In the genomic region with DNA sequence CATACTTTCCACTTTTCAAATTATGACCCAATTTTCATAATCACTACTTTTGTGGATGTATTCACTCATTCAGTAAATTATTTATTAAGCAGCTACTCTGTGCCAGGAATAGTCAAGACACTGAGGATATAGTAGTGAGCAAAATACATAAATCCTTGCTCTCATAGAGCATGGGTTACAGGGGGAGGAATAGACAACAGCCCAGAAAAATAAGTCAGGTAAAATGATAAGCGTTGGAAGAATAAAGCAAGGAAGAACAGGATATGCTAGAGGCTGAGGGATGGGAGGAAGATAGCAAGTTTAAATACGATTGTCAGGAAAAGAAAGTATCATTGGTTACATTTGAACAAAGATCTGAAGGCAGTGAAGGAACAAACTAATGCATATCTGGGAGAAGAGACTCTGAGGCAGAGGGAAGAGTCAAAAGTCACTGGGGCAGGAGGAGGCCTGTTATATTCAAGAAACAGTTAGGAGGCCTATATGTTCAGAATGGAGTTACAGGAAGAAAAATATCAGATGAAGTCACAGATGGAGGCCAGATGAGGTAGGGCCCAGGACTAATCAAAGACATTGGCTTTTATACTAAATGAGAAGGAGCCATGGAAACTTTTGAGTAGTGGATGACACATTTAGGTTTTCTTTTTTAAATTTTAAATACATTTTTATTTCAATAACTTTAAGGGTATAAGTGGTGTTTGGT, we compare ENCODE assay signal across 24 cellular contexts. TPM values are rescaled to one million over a fixed set of nuclear protein-coding genes. Genes with fewer than 3 reads are reported as not detected.
DNase-seq lines count a peak whose midpoint lies in the region; ATAC-seq and TF ChIP-seq lines count a peak whose summit lies in the region.
"Had no signal": no experiment of that assay in that cellular context is flagged by ENCODE, and none has a peak within 500 bp of the region (broad histone marks: within the 10 kb centered on the region; RNA-seq: fewer than 3 reads in every experiment).

No MANE protein-coding gene starts in this region.

- H3K18ac ChIP-seq in mesenchymal stem cell (ENCODE audit: low read depth in 1 of 2, low read length in 2 of 2) = no peak overlapping the region

- H3K14ac ChIP-seq in mesenchymal stem cell (ENCODE audit: low read length in 2 of 2) = no peak overlapping the region

- H3K9ac ChIP-seq in mesenchymal stem cell (ENCODE audit: low read length) = peak overlapping the region; percentile 2
- H3K9ac ChIP-seq: BLaER1 treated with 17β-estradiol and CSF1 and Interleukin-3, amounts not matched to agents 10 nM and 100 nM had no signal

- no peak overlapping the region for H2BK5ac ChIP-seq in mesenchymal stem cell (ENCODE audit: low read depth, low read length, poor library complexity, severe bottlenecking)

- H3K27ac ChIP-seq in HEK293 (ENCODE audit: extremely low read depth, low read depth, low read length) (no peak overlapping the region), mesenchymal stem cell (ENCODE audit: low read length, poor library complexity, severe bottlenecking) (no peak overlapping the region), breast epithelium (peak overlapping the region in 1 of 2 donors; percentile 28)
- H3K27ac ChIP-seq: BLaER1 treated with 17β-estradiol and CSF1 and Interleukin-3, amounts not matched to agents 10 nM and 100 nM; brain microvascular endothelial cell; RWPE1; thyroid gland had no signal

- no peak for TF ChIP-seq CTCF in HEK293 (tag by site-specific recombination; IDR thresholded peaks at IDR 0.05)
- no peak for TF ChIP-seq CTCF in breast epithelium (IDR thresholded peaks at IDR 0.05)

- no peak overlapping the region for H4K8ac ChIP-seq in mesenchymal stem cell (ENCODE audit: low read length)

- H2BK12ac ChIP-seq in mesenchymal stem cell (ENCODE audit: low read length in 2 of 2) = no peak overlapping the region

- H3K79me1 ChIP-seq in mesenchymal stem cell (replicated peaks; ENCODE audit: low read length, poor library complexity, severe bottlenecking) = no peaks in the 10 kb centered on the region

- ATAC-seq in HG03521 (IDR thresholded peaks at IDR 0.05; ENCODE audit: unreplicated experiment) = no peak
- ATAC-seq: activated CD4-positive, CD25-positive, alpha-beta regulatory T cell treated with anti-CD3 and anti-CD28 coated beads, Interleukin-2, amount 50 U/mL, for 24 hours; activated T-cell treated with anti-CD3 and anti-CD28 coated beads, Interleukin-2, amount 50 U/mL, for 72 hours; naive thymus-derived CD4-positive, alpha-beta T cell; stimulated activated naive CD8-positive, alpha-beta T cell treated with anti-CD3 and anti-CD28 coated beads, Interleukin-15, amount 100 ng/mL, for 72 hours had no signal

- no peak overlapping the region for H3K4me2 ChIP-seq in mesenchymal stem cell (ENCODE audit: low read length, poor library complexity, severe bottlenecking)

- H3K23ac ChIP-seq in mesenchymal stem cell (ENCODE audit: low read length in 2 of 2) = no peak overlapping the region

- H3K36me3 ChIP-seq in HEK293 (ENCODE audit: control insufficient read depth in 2 of 2, insufficient read depth in 1 of 2, low read length in 2 of 2) (no peaks in the 10 kb centered on the region), mesenchymal stem cell (ENCODE audit: control insufficient read depth in 1 of 2, insufficient read depth in 2 of 2, low read depth in 1 of 2, low read length in 2 of 2) (no peaks in the 10 kb centered on the region), breast epithelium (no peaks in the 10 kb centered on the region)
- H3K36me3 ChIP-seq: BLaER1 treated with 17β-estradiol and CSF1 and Interleukin-3, amounts not matched to agents 10 nM and 100 nM; brain microvascular endothelial cell; HAP-1; thyroid gland had no signal

- H3K4ac ChIP-seq in mesenchymal stem cell (ENCODE audit: low read depth in 1 of 2, low read length in 2 of 2) = peak overlapping the region in 1 of 2 experiments; percentile 4

- TF ChIP-seq POLR2A in breast epithelium (IDR thresholded peaks at IDR 0.05) = no peak

- H3K4me1 ChIP-seq in HEK293 (ENCODE audit: control insufficient read depth, insufficient read depth, low read length) = no peaks in the 10 kb centered on the region
- H3K4me1 ChIP-seq in mesenchymal stem cell (ENCODE audit: control insufficient read depth, insufficient read depth, low read depth, low read length) = no peaks in the 10 kb centered on the region
- H3K4me1 ChIP-seq in breast epithelium = no peaks in the 10 kb centered on the region
- H3K4me1 ChIP-seq: HAP-1, thyroid gland had no signal

- no peak overlapping the region for H2AK5ac ChIP-seq in mesenchymal stem cell (ENCODE audit: low read length, severe bottlenecking)

- POLR2A ChIA-PET in HEK293 (lab: Yijun Ruan, JAX) = no interaction called here

- DNase-seq in AG08395 (ENCODE audit: low spot score) (peak; percentile 0), cerebellum (ENCODE audit: low spot score) (peak; percentile 0), mesenchymal stem cell (no peak), head of caudate nucleus (no peak), breast epithelium (ENCODE audit: low spot score in 2 of 2) (no peak), DMS79 (lab: John Stamatoyannopoulos, UW) (no peak)
- DNase-seq: activated CD4-positive, alpha-beta T cell treated with anti-CD3 and anti-CD28 coated beads, Interleukin-2, amount 50 U/mL, for 48 hours; activated naive CD4-positive, alpha-beta T cell treated with anti-CD3 and anti-CD28 coated beads for 36 hours; activated T-cell treated with anti-CD3 and anti-CD28 coated beads, Interleukin-2, amount 50 U/mL, for 72 hours; brain microvascular endothelial cell; kidney; naive thymus-derived CD4-positive, alpha-beta T cell; NCI-H446 treated with DMSO at 0.1 percent for 48 hours; NCI-H82; stimulated activated CD4-positive, alpha-beta T cell treated with anti-CD3 and anti-CD28 coated beads, Interleukin-12 subunit alpha, Interleukin-12 subunit beta, amount 100 ng/mL, for 4 hours; stimulated activated CD4-positive, alpha-beta T cell treated with anti-CD3 and anti-CD28 coated beads, Interleukin-2, amount 100 ng/mL, for 48 hours; stimulated activated naive CD8-positive, alpha-beta T cell treated with anti-CD3 and anti-CD28 coated beads, Interleukin-15, amount 100 ng/mL, for 72 hours; thyroid gland had no signal

- no peak overlapping the region for H2BK15ac ChIP-seq in mesenchymal stem cell (ENCODE audit: low read depth, poor library complexity, severe bottlenecking)

- H2BK120ac ChIP-seq in mesenchymal stem cell (ENCODE audit: low read depth, low read length) = no peak overlapping the region

- H3K9me3 ChIP-seq in HEK293 (ENCODE audit: control insufficient read depth, insufficient read depth, low read depth, low read length) (no peaks in the 10 kb centered on the region), mesenchymal stem cell (ENCODE audit: control insufficient read depth, low read length) (no peaks in the 10 kb centered on the region), breast epithelium (no peaks in the 10 kb centered on the region)
- H3K9me3 ChIP-seq: BLaER1 treated with 17β-estradiol and CSF1 and Interleukin-3, amounts not matched to agents 10 nM and 100 nM; HAP-1; thyroid gland had no signal

- H3K27me3 ChIP-seq in mesenchymal stem cell (ENCODE audit: control insufficient read depth in 1 of 2, insufficient read depth in 1 of 2, low read length in 2 of 2) (no peaks in the 10 kb centered on the region), breast epithelium (no peaks in the 10 kb centered on the region)
- H3K27me3 ChIP-seq: BLaER1 treated with 17β-estradiol and CSF1 and Interleukin-3, amounts not matched to agents 10 nM and 100 nM; brain microvascular endothelial cell; thyroid gland had no signal

- H4K91ac ChIP-seq in mesenchymal stem cell (ENCODE audit: low read length) = no peak overlapping the region

- CTCF ChIA-PET in HEK293 (lab: Yijun Ruan, JAX) = no interaction called here

- H3K4me3 ChIP-seq in HEK293 (ENCODE audit: low read depth, low read length) = no peak overlapping the region
- H3K4me3 ChIP-seq in mesenchymal stem cell (ENCODE audit: insufficient read depth in 1 of 2, low read depth in 1 of 2, low read length in 2 of 2) = no peak overlapping the region
- H3K4me3 ChIP-seq in breast epithelium = no peak overlapping the region
- H3K4me3 ChIP-seq: BLaER1 treated with 17β-estradiol and CSF1 and Interleukin-3, amounts not matched to agents 10 nM and 100 nM; HAP-1; thyroid gland had no signal

- no peak overlapping the region for H2AFZ ChIP-seq in mesenchymal stem cell (ENCODE audit: low read depth, low read length)

- WGBS in mesenchymal stem cell = 95% methylated on average over 2 of the region's 2 CpGs

- intact Hi-C loops in head of caudate nucleus (cut with DNase I) = no loop called here
- intact Hi-C loops in breast epithelium (cut with DNase I; ENCODE audit: low total_unique reads) = no loop called here

TF ChIP-seq in HEK293, 187 proteins besides CTCF, POLR2A, EP300 and RAD21:
- TF ChIP-seq ZNF560 (tag by site-specific recombination; IDR thresholded peaks at IDR 0.05; ENCODE audit: borderline replicate concordance) = no peak
- no peak for TF ChIP-seq ZNF214 (tag by site-specific recombination; IDR thresholded peaks at IDR 0.05; ENCODE audit: borderline replicate concordance)
- TF ChIP-seq YY1 (tag by site-specific recombination; IDR thresholded peaks at IDR 0.05) = no peak
- peak; percentile 91 for TF ChIP-seq ZNF664 (tag by site-specific recombination; IDR thresholded peaks at IDR 0.05)
- no peak for TF ChIP-seq ZNF624 (tag by site-specific recombination; IDR thresholded peaks at IDR 0.05)
- no peak for TF ChIP-seq ZBTB21 (tag by site-specific recombination; IDR thresholded peaks at IDR 0.05)
- TF ChIP-seq ZNF146 (tag by site-specific recombination; IDR thresholded peaks at IDR 0.05) = peak; percentile 83
- TF ChIP-seq ZNF596 (tag by site-specific recombination; IDR thresholded peaks at IDR 0.05) = no peak
- no peak for TF ChIP-seq ZNF529 (tag by site-specific recombination; IDR thresholded peaks at IDR 0.05; ENCODE audit: insufficient replicate concordance)
- TF ChIP-seq, protein P1, sequence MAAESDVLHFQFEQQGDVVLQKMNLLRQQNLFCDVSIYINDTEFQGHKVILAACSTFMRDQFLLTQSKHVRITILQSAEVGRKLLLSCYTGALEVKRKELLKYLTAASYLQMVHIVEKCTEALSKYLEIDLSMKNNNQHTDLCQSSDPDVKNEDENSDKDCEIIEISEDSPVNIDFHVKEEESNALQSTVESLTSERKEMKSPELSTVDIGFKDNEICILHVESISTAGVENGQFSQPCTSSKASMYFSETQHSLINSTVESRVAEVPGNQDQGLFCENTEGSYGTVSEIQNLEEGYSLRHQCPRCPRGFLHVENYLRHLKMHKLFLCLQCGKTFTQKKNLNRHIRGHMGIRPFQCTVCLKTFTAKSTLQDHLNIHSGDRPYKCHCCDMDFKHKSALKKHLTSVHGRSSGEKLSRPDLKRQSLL (tag by site-specific recombination; IDR thresholded peaks at IDR 0.05) = no peak
- TF ChIP-seq ZNF76 (tag by site-specific recombination; IDR thresholded peaks at IDR 0.05; ENCODE audit: borderline replicate concordance, low read depth) = no peak
- TF ChIP-seq ZNF366 (tag by site-specific recombination; conservative IDR thresholded peaks at IDR 0.05) = no peak
TF ChIP-seq in HEK293: peak in this region for 2.

RNA-seq across cellular contexts. Expression of a gene that starts 42.9 kb away (rescaled TPM):
- total RNA-seq in cerebellum (31.8 TPM), breast epithelium (10 to 100 TPM; 29.2 to 37.8 (median 32.3) TPM)
- polyA plus RNA-seq in mesenchymal stem cell (2013, experiment 1 of 2) = 43.4 TPM
- 46.0 TPM for polyA plus RNA-seq in mesenchymal stem cell (2013, experiment 2 of 2)

Comparison
In these comparisons a context has a peak if more than half of its experiments do, and no peak if none do; other contexts are left out.
1. DNase-seq: peak in AG08395 (single experiment) and cerebellum (single experiment); none in mesenchymal stem cell (single experiment), head of caudate nucleus (0 of 42), breast epithelium (0 of 2) and DMS79 (single experiment).